ENCODE assay signal across 8 cellular contexts in the genomic region with DNA sequence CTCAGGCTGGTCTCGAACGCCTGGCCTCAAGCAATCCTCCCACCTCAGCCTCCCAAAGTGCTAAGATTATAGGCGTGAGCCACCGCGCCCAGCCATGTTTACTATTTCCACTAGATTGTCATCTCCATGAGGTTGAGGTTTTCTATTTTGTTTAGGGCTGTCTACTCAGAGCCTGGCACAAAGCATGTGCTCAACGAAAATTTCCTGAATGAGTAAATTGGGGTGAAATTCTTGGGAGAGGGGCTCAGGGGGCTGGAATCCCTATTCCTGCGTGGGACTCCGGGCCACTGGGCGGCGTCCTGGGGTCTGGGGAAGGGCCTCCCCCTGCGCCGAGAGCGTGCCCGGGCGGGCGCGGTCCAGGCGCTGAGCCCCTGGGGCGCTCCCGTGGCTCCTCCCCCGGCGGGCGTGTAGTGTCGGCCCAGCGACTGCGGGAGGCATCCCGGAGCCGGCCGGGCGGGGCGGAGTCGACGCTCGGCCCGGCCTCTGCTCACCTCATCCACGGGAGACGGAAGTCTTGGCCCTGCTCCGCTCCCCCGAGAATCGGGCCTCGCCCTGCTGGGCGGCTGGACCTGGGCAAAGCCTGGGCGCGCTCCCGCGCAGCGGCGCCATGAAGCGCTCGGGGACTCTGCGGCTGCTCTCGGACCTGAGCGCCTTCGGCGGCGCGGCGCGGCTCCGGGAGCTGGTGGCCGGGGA. TPM values are rescaled to one million over a fixed set of nuclear protein-coding genes. Genes with fewer than 3 reads are reported as not detected.
DNase-seq lines count a peak whose midpoint lies in the region; ATAC-seq and TF ChIP-seq lines count a peak whose summit lies in the region.

A gene (plus strand): TSS at position 482 of the 693 bp plus-strand sequence. CDS start 126 bp downstream, at position 608.

- H3K79me2 ChIP-seq in neural progenitor cell (ENCODE audit: low read depth) = peaks cover 13% of the 10 kb centered on the region

- no peaks in the 10 kb centered on the region for H3K9me3 Mint-ChIP-seq in neural progenitor cell

- peak; percentile 32 for TF ChIP-seq CTCF in fibroblast of villous mesenchyme (IDR thresholded peaks at IDR 0.05; ENCODE audit: insufficient read depth, low read depth, low read length)
- no peak for TF ChIP-seq CTCF in neural progenitor cell (IDR thresholded peaks at IDR 0.05)

- peaks cover 2% of the 10 kb centered on the region for H3K36me3 Mint-ChIP-seq in neural progenitor cell

- peaks cover 6% of the 10 kb centered on the region for H3K4me1 Mint-ChIP-seq in neural progenitor cell

- H2AFZ ChIP-seq in neural progenitor cell (replicated peaks) = peak within 1 kb of the TSS; percentile 75

- H3K4me2 ChIP-seq in neural progenitor cell = peak within 1 kb of the TSS; percentile 97

- no peaks in the 10 kb centered on the region for H3K9me3 ChIP-seq in KOPT-K1 (ENCODE audit: insufficient read depth, low read length, poor library complexity, severe bottlenecking)
- no peaks in the 10 kb centered on the region for H3K9me3 ChIP-seq in neural progenitor cell (ENCODE audit: low read depth)
- no peaks in the 10 kb centered on the region for H3K9me3 ChIP-seq in subcutaneous abdominal adipose tissue (ENCODE audit: control insufficient read depth in 5 of 5, low read length in 5 of 5)

- H3K4me3 ChIP-seq in fibroblast of villous mesenchyme (ENCODE audit: low read depth, low read length) (peak within 1 kb of the TSS; percentile 76), neural progenitor cell (peak within 1 kb of the TSS; percentile 77), subcutaneous abdominal adipose tissue (ENCODE audit: low read depth in 1 of 5, low read length in 5 of 5) (peak within 1 kb of the TSS; percentile 63 to 96 (median 78))

- H3K27ac ChIP-seq in KOPT-K1 (ENCODE audit: low read depth, low read length, poor library complexity, severe bottlenecking) (peak within 1 kb of the TSS; percentile 69), neural progenitor cell (no peak within 1 kb of the TSS), subcutaneous abdominal adipose tissue (ENCODE audit: low read depth, low read length) (peak within 1 kb of the TSS; percentile 74)

- H4K20me1 ChIP-seq in neural progenitor cell (ENCODE audit: low read depth) = peaks cover 19% of the 10 kb centered on the region

- H3K36me3 ChIP-seq in KOPT-K1 (ENCODE audit: insufficient read depth, low read length) (peaks cover 27% of the 10 kb centered on the region), neural progenitor cell (no peaks in the 10 kb centered on the region), subcutaneous abdominal adipose tissue (ENCODE audit: control insufficient read depth in 5 of 5, insufficient read depth in 5 of 5, low read length in 5 of 5) (peaks cover 0 to 23% (median 5%) of the 10 kb centered on the region in 5 donors)

- H3K4me1 ChIP-seq in neural progenitor cell = peaks cover 8% of the 10 kb centered on the region
- peaks cover 9 to 44% (median 35%) of the 10 kb centered on the region in 5 donors for H3K4me1 ChIP-seq in subcutaneous abdominal adipose tissue (ENCODE audit: control insufficient read depth in 5 of 5, insufficient read depth in 5 of 5, low read length in 5 of 5)

- H3K27ac Mint-ChIP-seq in neural progenitor cell = no peak within 1 kb of the TSS

- ATAC-seq in GM21737 (IDR thresholded peaks at IDR 0.05; ENCODE audit: unreplicated experiment) = peak; percentile 97

- peaks cover 16% of the 10 kb centered on the region for H3K27me3 Mint-ChIP-seq in neural progenitor cell (ENCODE audit: insufficient read depth, low read depth)

- H3K9ac ChIP-seq in neural progenitor cell (peak within 1 kb of the TSS; percentile 40), subcutaneous abdominal adipose tissue (ENCODE audit: low read length in 5 of 5) (peak within 1 kb of the TSS; percentile 68 to 94 (median 92))

- H3F3A ChIP-seq in neural progenitor cell (ENCODE audit: low read depth) = peaks cover 17% of the 10 kb centered on the region

- H3K27me3 ChIP-seq in neural progenitor cell = peaks cover 14% of the 10 kb centered on the region
- H3K27me3 ChIP-seq in subcutaneous abdominal adipose tissue (ENCODE audit: control insufficient read depth in 5 of 5, insufficient read depth in 4 of 5, low read length in 5 of 5) = no peaks in the 10 kb centered on the region

- peak within 1 kb of the TSS; percentile 90 for H3K4me3 Mint-ChIP-seq in neural progenitor cell

- peak; percentile 93 for DNase-seq in EH (ENCODE audit: low read depth)
- DNase-seq in SHP77 treated with DMSO at 0.1 percent for 48 hours (lab: John Stamatoyannopoulos, UW) = peak; percentile 25
- DNase-seq in activated effector memory CD4-positive, alpha-beta T cell treated with anti-CD3 and anti-CD28 coated beads, Interleukin-2, amount 50 U/mL, for 16 hours = peak; percentile 96
- DNase-seq in fibroblast of villous mesenchyme (ENCODE audit: low read depth) = peak; percentile 91
- peak; percentile 85 for DNase-seq in neural progenitor cell (ENCODE audit: low spot score)

RNA-seq across cellular contexts. Expression of the gene that starts here (rescaled TPM):
- total RNA-seq in fibroblast of villous mesenchyme (34.1 and 34.8 TPM in 2 replicates), neural progenitor cell (ENCODE audit: low replicate concordance) (7.2 and 22.8 TPM in 2 replicates)

Comparison
In these comparisons a context has a peak if more than half of its experiments do, and no peak if none do; other contexts are left out.
1. DNase-seq: peak in every context shown above with its lines; median percentile 96 in activated effector memory CD4-positive, alpha-beta T cell treated with anti-CD3 and anti-CD28 coated beads, Interleukin-2, amount 50 U/mL, for 16 hours; 93 in EH; 91 in fibroblast of villous mesenchyme; 85 in neural progenitor cell; 25 in SHP77 treated with DMSO at 0.1 percent for 48 hours.